Comparison of ENCODE assay signal across 10 cellular contexts in the genomic region with DNA sequence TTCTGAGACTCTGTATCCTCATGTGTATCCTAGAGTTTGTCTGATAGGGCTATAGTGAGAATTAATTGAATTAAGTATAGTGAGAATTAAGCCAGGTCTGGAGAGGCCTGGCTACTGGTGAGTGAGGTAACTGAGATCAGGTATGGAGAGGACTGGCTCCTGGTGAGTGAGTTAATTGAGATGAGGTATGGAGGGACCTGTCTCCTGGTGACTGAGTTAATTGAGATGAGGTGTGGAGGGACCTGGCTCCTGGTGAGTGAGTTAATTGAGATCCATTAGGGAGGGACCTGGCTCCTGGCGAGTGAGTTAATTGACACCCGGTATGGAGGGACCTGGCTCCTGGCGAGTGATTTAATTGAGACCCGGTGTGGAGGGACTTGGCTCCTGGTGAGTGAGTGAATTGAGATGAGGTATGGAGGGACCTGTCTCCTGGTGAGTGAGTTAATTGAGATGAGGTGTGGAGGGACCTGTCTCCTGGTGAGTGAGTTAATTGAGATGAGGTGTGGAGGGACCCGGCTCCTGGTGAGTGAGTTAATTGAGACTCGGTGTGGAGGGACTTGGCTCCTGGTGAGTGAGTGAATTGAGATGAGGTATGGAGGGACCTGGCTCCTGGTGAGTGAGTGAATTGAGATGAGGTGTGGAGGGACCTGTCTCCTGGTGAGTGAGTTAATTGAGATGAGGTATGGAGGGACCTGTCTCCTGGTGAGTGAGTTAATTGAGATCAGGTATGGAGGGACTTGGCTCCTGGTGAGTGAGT. TPM values are rescaled to one million over a fixed set of nuclear protein-coding genes. Genes with fewer than 3 reads are reported as not detected.
DNase-seq lines count a peak whose midpoint lies in the region; ATAC-seq, FAIRE-seq and TF ChIP-seq lines count a peak whose summit lies in the region.
"Not testable (repeated sequence)": the region's sequence is repeated elsewhere in the genome, so short reads cannot be mapped to it uniquely, and the experiment has no call there.
"Had no signal": no experiment of that assay in that cellular context is flagged by ENCODE, and none has a peak within 500 bp of the region (broad histone marks: within the 10 kb centered on the region; RNA-seq: fewer than 3 reads in every experiment).

No MANE protein-coding gene starts in this region.

- not testable (repeated sequence) for H3K79me1 ChIP-seq in H1 (ENCODE audit: low read depth, low read length)

- H3K4me3 Mint-ChIP-seq in T-helper 2 cell treated with Interferon-gamma antibody and Interleukin-4, amounts not matched to agents 5 μg/mL and 100 μg/mL, for 36 hours; activated T-helper 17 cell treated with anti-CD3 and anti-CD28 coated beads, Interleukin-2, amount 50 U/mL, for 72 hours; natural killer cell treated with Interleukin-12 subunit alpha and Interleukin-12 subunit beta and Interleukin-15 and Interleukin-18, amount 100 ng/mL, for 72 hours: not testable (repeated sequence)

- FAIRE-seq in GM18507 (lab: Jason Lieb, UNC) (peak; percentile 80), bronchial epithelial cell (lab: Jason Lieb, UNC) (peak; percentile 91), keratinocyte (lab: Jason Lieb, UNC) (peak; percentile 9)
- FAIRE-seq in H1 (lab: Jason Lieb, UNC) = not testable (repeated sequence)

- H3K36me3 Mint-ChIP-seq in T-helper 2 cell treated with Interferon-gamma antibody and Interleukin-4, amounts not matched to agents 5 μg/mL and 100 μg/mL, for 36 hours (ENCODE audit: low read depth) = peaks cover 33% of the 10 kb centered on the region
- H3K36me3 Mint-ChIP-seq in activated T-helper 17 cell treated with anti-CD3 and anti-CD28 coated beads, Interleukin-2, amount 50 U/mL, for 72 hours (ENCODE audit: low read depth) = peaks cover 38% of the 10 kb centered on the region
- H3K36me3 Mint-ChIP-seq in natural killer cell treated with Interleukin-12 subunit alpha and Interleukin-12 subunit beta and Interleukin-15 and Interleukin-18, amount 100 ng/mL, for 72 hours = not testable (repeated sequence)

- H3K27ac ChIP-seq in H1 (ENCODE audit: low read depth, low read length); keratinocyte (ENCODE audit: control insufficient read depth, insufficient read depth, low read length); aorta (ENCODE audit: low read depth in 1 of 2, low read length in 2 of 2): not testable (repeated sequence)

- H3K4me1 Mint-ChIP-seq in T-helper 2 cell treated with Interferon-gamma antibody and Interleukin-4, amounts not matched to agents 5 μg/mL and 100 μg/mL, for 36 hours (ENCODE audit: low read depth); activated T-helper 17 cell treated with anti-CD3 and anti-CD28 coated beads, Interleukin-2, amount 50 U/mL, for 72 hours; natural killer cell treated with Interleukin-12 subunit alpha and Interleukin-12 subunit beta and Interleukin-15 and Interleukin-18, amount 100 ng/mL, for 72 hours (ENCODE audit: low read depth in 2 of 2): not testable (repeated sequence)

- H2AK5ac ChIP-seq in H1 (ENCODE audit: low read depth, low read length) = not testable (repeated sequence)

- H3K9me3 Mint-ChIP-seq in T-helper 2 cell treated with Interferon-gamma antibody and Interleukin-4, amounts not matched to agents 5 μg/mL and 100 μg/mL, for 36 hours; activated T-helper 17 cell treated with anti-CD3 and anti-CD28 coated beads, Interleukin-2, amount 50 U/mL, for 72 hours; natural killer cell treated with Interleukin-12 subunit alpha and Interleukin-12 subunit beta and Interleukin-15 and Interleukin-18, amount 100 ng/mL, for 72 hours: not testable (repeated sequence)

- H2BK12ac ChIP-seq in H1 (ENCODE audit: low read depth, low read length) = not testable (repeated sequence)

- not testable (repeated sequence) for DNase-seq in GM18507 (ENCODE audit: extremely low spot score, insufficient read length, low read depth); T-helper 2 cell treated with Interferon-gamma antibody and Interleukin-4, amounts not matched to agents 5 μg/mL and 100 μg/mL, for 36 hours (ENCODE audit: low spot score); bronchial epithelial cell (ENCODE audit: low read depth); H1 (ENCODE audit: low read depth in 1 of 2, low spot score in 2 of 2); keratinocyte (ENCODE audit: low read depth, low spot score)
- peak; percentile 55 for DNase-seq in natural killer cell treated with Interleukin-12 subunit alpha and Interleukin-12 subunit beta and Interleukin-15 and Interleukin-18, amount 100 ng/mL, for 72 hours (ENCODE audit: low spot score)
- DNase-seq in aorta = peak; percentile 0 to 32

- dilution Hi-C loops in keratinocyte (cut with MboI; ENCODE audit: extremely low pct_ligation_motif_present, low sequenced_read_pairs) = not testable (repeated sequence)

- TF ChIP-seq RAD21 in H1 (IDR thresholded peaks at IDR 0.05 in 1 of 2, conservative IDR thresholded peaks at IDR 0.05 in 1 of 2; ENCODE audit: low read depth in 2 of 2, low read length in 2 of 2) = not testable (repeated sequence)

- not testable (repeated sequence) for H2BK15ac ChIP-seq in H1 (ENCODE audit: low read length)

- not testable (repeated sequence) for H2BK5ac ChIP-seq in H1 (ENCODE audit: low read depth, low read length)

- not testable (repeated sequence) for H3K23ac ChIP-seq in H1 (ENCODE audit: insufficient read length)

- POLR2A ChIA-PET in H1 (lab: Charles Lee; ENCODE audit: partially characterized antibody) = not testable (repeated sequence)

- H3K9ac ChIP-seq in H1 (replicated peaks in 1 of 4; ENCODE audit: extremely low read depth in 1 of 4, low read depth in 3 of 4, low read length in 3 of 4); keratinocyte (ENCODE audit: control insufficient read depth, extremely low read depth, insufficient read depth, low read length): not testable (repeated sequence)

- not testable (repeated sequence) for H2AFZ ChIP-seq in H1 (ENCODE audit: low read length); keratinocyte (ENCODE audit: control insufficient read depth, low read length)

- not testable (repeated sequence) for H3K4me3 ChIP-seq in bronchial epithelial cell (ENCODE audit: low read depth, low read length); H1 (ENCODE audit: extremely low read depth in 1 of 4, insufficient read depth in 2 of 4, low read depth in 3 of 4, low read length in 4 of 4); keratinocyte (ENCODE audit: control insufficient read depth in 2 of 3, extremely low read depth in 1 of 3, insufficient read depth in 2 of 3, low read depth in 1 of 3, low read length in 3 of 3); aorta (ENCODE audit: low read length in 2 of 2)

- H3K18ac ChIP-seq in H1 (ENCODE audit: extremely low read depth, low read length) = not testable (repeated sequence)

- not testable (repeated sequence) for ATAC-seq in activated T-helper 17 cell treated with anti-CD3 and anti-CD28 coated beads, Interleukin-2, amount 50 U/mL, for 72 hours (replicated peaks); natural killer cell treated with Interleukin-12 subunit alpha and Interleukin-12 subunit beta and Interleukin-15 and Interleukin-18, amount 100 ng/mL, for 72 hours; aorta (ENCODE audit: low FRiP score)

- TF ChIP-seq POLR2A in H1 (IDR thresholded peaks at IDR 0.05; ENCODE audit: control extremely low read depth in 1 of 2, low read depth in 2 of 2, low read length in 2 of 2) = not testable (repeated sequence)

- not testable (repeated sequence) for H3K4me1 ChIP-seq in H1 (replicated peaks in 1 of 4; ENCODE audit: control insufficient read depth in 3 of 4, insufficient read depth in 4 of 4, low read length in 3 of 4); keratinocyte (ENCODE audit: control insufficient read depth, extremely low read depth, insufficient read depth, low read length); aorta (ENCODE audit: control insufficient read depth in 1 of 2, insufficient read depth in 2 of 2, low read length in 2 of 2)

- not testable (repeated sequence) for H3K4ac ChIP-seq in H1 (replicated peaks; ENCODE audit: insufficient read length, low read depth, low read length)

- not testable (repeated sequence) for H3K9me3 ChIP-seq in H1 (ENCODE audit: insufficient read depth in 2 of 2, low read depth in 1 of 2, low read length in 1 of 2); keratinocyte (ENCODE audit: control insufficient read depth, low read depth, low read length); aorta (ENCODE audit: control insufficient read depth, low read length)

- not testable (repeated sequence) for H3K56ac ChIP-seq in H1 (replicated peaks; ENCODE audit: insufficient read length, low read depth, low read length)

- not testable (repeated sequence) for H3K9me1 ChIP-seq in keratinocyte (ENCODE audit: control insufficient read depth, extremely low read depth, insufficient read depth, low read length)

- not testable (repeated sequence) for H3K27me3 Mint-ChIP-seq in T-helper 2 cell treated with Interferon-gamma antibody and Interleukin-4, amounts not matched to agents 5 μg/mL and 100 μg/mL, for 36 hours (ENCODE audit: low read depth); activated T-helper 17 cell treated with anti-CD3 and anti-CD28 coated beads, Interleukin-2, amount 50 U/mL, for 72 hours; natural killer cell treated with Interleukin-12 subunit alpha and Interleukin-12 subunit beta and Interleukin-15 and Interleukin-18, amount 100 ng/mL, for 72 hours

- not testable (repeated sequence) for H3K14ac ChIP-seq in H1 (ENCODE audit: insufficient read length)

- TF ChIP-seq EP300 in H1 (IDR thresholded peaks at IDR 0.05; ENCODE audit: borderline replicate concordance in 1 of 2, low read depth in 2 of 2, low read length in 2 of 2) = not testable (repeated sequence)

- not testable (repeated sequence) for H2BK20ac ChIP-seq in H1 (ENCODE audit: low read length)

- TF ChIP-seq CTCF in bronchial epithelial cell (IDR thresholded peaks at IDR 0.05; ENCODE audit: insufficient read depth, low read length, severe bottlenecking); H1 (IDR thresholded peaks at IDR 0.05; ENCODE audit: control extremely low read depth in 1 of 3, insufficient read depth in 1 of 3, low read depth in 1 of 3, low read length in 3 of 3); keratinocyte (optimal IDR thresholded peaks at IDR 0.05 in 1 of 3, IDR thresholded peaks at IDR 0.05 in 1 of 3, conservative IDR thresholded peaks at IDR 0.05 in 1 of 3; ENCODE audit: extremely low read depth in 1 of 3, insufficient read depth in 2 of 3, low read length in 3 of 3): not testable (repeated sequence)

- not testable (repeated sequence) for H3K4me2 ChIP-seq in H1 (ENCODE audit: insufficient read depth in 1 of 2, low read depth in 2 of 2, low read length in 2 of 2); keratinocyte (ENCODE audit: control insufficient read depth, extremely low read depth, insufficient read depth, low read depth, low read length)

- intact Hi-C loops in aorta (cut with DNase I) = not testable (repeated sequence)

- H3K36me3 ChIP-seq in bronchial epithelial cell (ENCODE audit: control insufficient read depth, insufficient read depth, low read length); H1 (ENCODE audit: control insufficient read depth in 2 of 4, insufficient read depth in 4 of 4, low read length in 3 of 4); keratinocyte (ENCODE audit: control insufficient read depth in 2 of 2, extremely low read depth in 1 of 2, insufficient read depth in 2 of 2, low read length in 2 of 2): not testable (repeated sequence)
- H3K36me3 ChIP-seq in aorta (ENCODE audit: control insufficient read depth in 1 of 2, insufficient read depth in 2 of 2, low read length in 1 of 2) = peaks cover 4 to 13% of the 10 kb centered on the region in 2 donors

- H3K27ac Mint-ChIP-seq in T-helper 2 cell treated with Interferon-gamma antibody and Interleukin-4, amounts not matched to agents 5 μg/mL and 100 μg/mL, for 36 hours = peak overlapping the region; percentile 5
- H3K27ac Mint-ChIP-seq in activated T-helper 17 cell treated with anti-CD3 and anti-CD28 coated beads, Interleukin-2, amount 50 U/mL, for 72 hours = peak overlapping the region; percentile 12
- H3K27ac Mint-ChIP-seq in natural killer cell treated with Interleukin-12 subunit alpha and Interleukin-12 subunit beta and Interleukin-15 and Interleukin-18, amount 100 ng/mL, for 72 hours = not testable (repeated sequence)

- H2BK120ac ChIP-seq in H1 (replicated peaks; ENCODE audit: low read depth, low read length) = not testable (repeated sequence)

- H3K27me3 ChIP-seq in bronchial epithelial cell (ENCODE audit: control insufficient read depth, insufficient read depth, low read length); H1 (replicated peaks in 1 of 4; ENCODE audit: control insufficient read depth in 3 of 4, extremely low read depth in 1 of 4, insufficient read depth in 3 of 4, low read length in 3 of 4); keratinocyte (ENCODE audit: control insufficient read depth, extremely low read depth, insufficient read depth, low read length); aorta (ENCODE audit: control insufficient read depth in 1 of 2, insufficient read depth in 2 of 2, low read length in 1 of 2): not testable (repeated sequence)

- H4K20me1 ChIP-seq in H1 (replicated peaks in 1 of 2; ENCODE audit: control insufficient read depth in 1 of 2, insufficient read depth in 2 of 2, low read length in 2 of 2); keratinocyte (ENCODE audit: control insufficient read depth, extremely low read depth, insufficient read depth, low read length): not testable (repeated sequence)

- CTCF ChIA-PET in H1 (lab: Charles Lee; ENCODE audit: partially characterized antibody) = not testable (repeated sequence)

- not testable (repeated sequence) for H3K79me2 ChIP-seq in H1 (ENCODE audit: control insufficient read depth in 1 of 2, insufficient read depth in 2 of 2, low read length in 2 of 2); keratinocyte (ENCODE audit: control insufficient read depth, insufficient read depth, low read length)

- 60% methylated on average over 6 of the region's 6 CpGs; no CpG with 5 or more reads in 1 of the 2 experiments for WGBS in H1 (ENCODE audit: extremely low coverage in 1 of 2, insufficient coverage in 1 of 2, insufficient read length in 1 of 2, insufficient replicate concordance in 2 of 2, low coverage in 1 of 2, low lambda C conversion rate in 2 of 2, missing lambda C conversion rate in 1 of 2), 2 experiments
- 64 to 65% methylated on average over 6 of the region's 6 CpGs for WGBS in aorta, 2 donors

- H3K23me2 ChIP-seq in H1 (ENCODE audit: low read depth, low read length) = not testable (repeated sequence)

- H4K5ac ChIP-seq in H1 (ENCODE audit: insufficient read length, low read depth, low read length) = peak overlapping the region; percentile 65

- not testable (repeated sequence) for H4K91ac ChIP-seq in H1 (replicated peaks; ENCODE audit: insufficient read length, low read length)

- H4K8ac ChIP-seq in H1 (ENCODE audit: extremely low read depth, insufficient read depth, low read length) = not testable (repeated sequence)

RNA-seq across cellular contexts. Expression of gene MUC20, which starts 10.5 kb away (rescaled TPM):
- 10 to 100 TPM in 1 of 2 donors, 1 to 10 TPM in 1; 3.8 to 14.4 TPM for total RNA-seq in activated T-helper 17 cell treated with anti-CD3 and anti-CD28 coated beads, Interleukin-2, amount 50 U/mL, for 72 hours
- total RNA-seq in bronchial epithelial cell (1.6 and 6.8 TPM in 2 replicates), aorta (10 to 100 TPM in 1 of 2 donors, 1 to 10 TPM in 1; 4.5 to 17.8 TPM)
- 0.24 TPM in 1 of 2 replicates, not detected in the other for total RNA-seq in H1 (2021; fragmentation: NEBNext Ultra II Directional; extraction: Animal tissue kit (Norgen Biotek cat#: 25700))
- polyA plus RNA-seq in H1 (2011; rRNA removed) (0.19 and 0.26 TPM in 2 replicates), keratinocyte (0.21 to 0.33 TPM (median 0.25 TPM) in 3 replicates), aorta (10 to 100 TPM in 1 of 2 donors, 1 to 10 TPM in 1; 2.9 to 17.7 TPM)
- 0.26 TPM for polyA plus RNA-seq in H1 (2011; cell fraction: cytosol; rRNA removed)
- polyA plus RNA-seq in H1 (2011; cell fraction: nucleus; rRNA removed) = 0.27 TPM
- polyA plus RNA-seq in H1 (2012, experiment 1 of 2) = 0.13 to 0.19 TPM (median 0.15 TPM) in 3 of 4 replicates, not detected in the other
- polyA plus RNA-seq in H1 (2012, experiment 2 of 2) = not detected
- 0.16 TPM for polyA plus RNA-seq in H1 (2013, experiment 1 of 2)
- 0.33 TPM for polyA plus RNA-seq in H1 (2013, experiment 2 of 2)
- 0.16 TPM in 1 of 2 replicates, not detected in the other for polyA minus RNA-seq in H1 (2011; rRNA and poly(A)+ RNA removed)
- not detected for polyA minus RNA-seq in H1 (2011; cell fraction: cytosol; rRNA and poly(A)+ RNA removed)
- not detected for polyA minus RNA-seq in H1 (2011; cell fraction: nucleus; rRNA and poly(A)+ RNA removed)
- 4.5 TPM for polyA plus RNA-seq in keratinocyte (2011; ENCODE audit: low read depth)
- polyA plus RNA-seq in keratinocyte (2011; cell fraction: cytosol; rRNA removed) = 0.12 and 0.19 TPM in 2 replicates
- 1.7 and 1.8 TPM in 2 replicates for polyA plus RNA-seq in keratinocyte (2011; cell fraction: nucleus; rRNA removed)
- 0.25 and 2.4 TPM in 2 replicates for polyA plus RNA-seq in keratinocyte (2012; ENCODE audit: low replicate concordance)
- polyA minus RNA-seq in keratinocyte = 0.10 to 0.43 TPM (median 0.36 TPM) in 3 replicates
- not detected for polyA minus RNA-seq in keratinocyte (2011; cell fraction: cytosol; rRNA and poly(A)+ RNA removed)
- polyA minus RNA-seq in keratinocyte (2011; cell fraction: nucleus; rRNA and poly(A)+ RNA removed) = 1.6 and 1.7 TPM in 2 replicates
- 1 to 10 TPM; 2.4 to 3.5 TPM for total RNA-seq in natural killer cell treated with Interleukin-12 subunit alpha and Interleukin-12 subunit beta and Interleukin-15 and Interleukin-18, amount 100 ng/mL, for 72 hours
- total RNA-seq: GM23248, HT1080 had no signal
- polyA plus RNA-seq: GM23248 had no signal
